Comparison of ENCODE assay signal across 10 cellular contexts in genomic region chr21:26801524-26801923, GRCh38. TPM values are rescaled to one million over a fixed set of nuclear protein-coding genes. Genes with fewer than 3 reads are reported as not detected.
DNase-seq lines count a peak whose midpoint lies in the region; ATAC-seq and TF ChIP-seq lines count a peak whose summit lies in the region.
"Had no signal": no experiment of that assay in that cellular context is flagged by ENCODE, and none has a peak within 500 bp of the region (broad histone marks: within the 10 kb centered on the region; RNA-seq: fewer than 3 reads in every experiment).

No MANE protein-coding gene starts in this region.

- no peak overlapping the region for H2BK5ac ChIP-seq in trophoblast cell (ENCODE audit: low read depth, low read length, poor library complexity)

- no peak overlapping the region for H3K23ac ChIP-seq in trophoblast cell (ENCODE audit: low read length)

- no peak overlapping the region for H2AK5ac ChIP-seq in trophoblast cell (ENCODE audit: low read length)

- H3K27me3 ChIP-seq in SJCRH30 (no peaks in the 10 kb centered on the region), trophoblast cell (ENCODE audit: insufficient read depth, low read length) (no peaks in the 10 kb centered on the region)

- H4K12ac ChIP-seq in trophoblast cell (ENCODE audit: low read depth, low read length) = no peak overlapping the region

- H3K4me1 ChIP-seq in SJCRH30 (peaks cover 58% of the 10 kb centered on the region), trophoblast cell (ENCODE audit: control insufficient read depth in 1 of 2, insufficient read depth in 2 of 2, low read length in 2 of 2) (no peaks in the 10 kb centered on the region)

- H3K36me3 ChIP-seq in SJCRH30 (0 out of 2 replicates have a peak, but pooled peaks cover under 1% of the 10 kb centered on the region), trophoblast cell (ENCODE audit: control insufficient read depth in 1 of 2, insufficient read depth in 2 of 2, low read length in 2 of 2) (no peaks in the 10 kb centered on the region)

- no peak overlapping the region for H4K91ac ChIP-seq in trophoblast cell (ENCODE audit: low read depth, low read length)

- H3K4me2 ChIP-seq in trophoblast cell (ENCODE audit: low read length) = no peak overlapping the region

- H3K9me3 ChIP-seq in SJCRH30 (replicated peaks) (peaks cover 5% of the 10 kb centered on the region; the same call in 1 of the 2 replicates), trophoblast cell (ENCODE audit: insufficient read depth, low read depth, low read length) (no peaks in the 10 kb centered on the region)

- H3K27ac ChIP-seq in SJCRH30 (peak overlapping the region; percentile 93), trophoblast cell (ENCODE audit: low read depth, low read length) (no peak overlapping the region)

- ATAC-seq in GM19023 (IDR thresholded peaks at IDR 0.05; ENCODE audit: unreplicated experiment) = no peak
- ATAC-seq in HG02678 (IDR thresholded peaks at IDR 0.05; ENCODE audit: unreplicated experiment) = no peak

- H3K79me1 ChIP-seq in trophoblast cell (ENCODE audit: low read length) = no peaks in the 10 kb centered on the region

- H4K8ac ChIP-seq in trophoblast cell (ENCODE audit: low read depth, low read length) = no peak overlapping the region

- H3K4me3 ChIP-seq in SJCRH30 = no peak overlapping the region
- H3K4me3 ChIP-seq in fibroblast of villous mesenchyme (ENCODE audit: low read depth, low read length) = no peak overlapping the region
- H3K4me3 ChIP-seq in trophoblast cell (ENCODE audit: low read depth, low read length) = no peak overlapping the region

- no peak overlapping the region for H2BK12ac ChIP-seq in trophoblast cell (ENCODE audit: low read length)

- DNase-seq in AG08396 (ENCODE audit: low spot score) (peak; percentile 15), SJCRH30 (peak in 1 of 2 experiments; percentile 79), fibroblast of villous mesenchyme (ENCODE audit: low read depth) (peak; percentile 97), trophoblast cell (peak; percentile 50 to 92), NCI-H1694 treated with DMSO at 0.1 percent for 48 hours (lab: John Stamatoyannopoulos, UW) (no peak), GM13977 (ENCODE audit: low spot score) (no peak)
- DNase-seq: NCI-H2171 treated with DMSO at 0.1 percent for 48 hours had no signal

- no peak overlapping the region for H3K9ac ChIP-seq in trophoblast cell (ENCODE audit: low read length)

- in situ Hi-C loops in GM13977 (cut with MboI; ENCODE audit: low pct_unique_long_range_greater_than_20kb, low sequenced_read_pairs, unreplicated experiment) = no loop called here

- no peak overlapping the region for H3K18ac ChIP-seq in trophoblast cell (ENCODE audit: low read length)

- no CpG with 5 or more reads among the region's 1 CpG for WGBS in trophoblast cell (ENCODE audit: extremely low coverage, insufficient coverage, insufficient read length)

- no peak overlapping the region for H2AFZ ChIP-seq in trophoblast cell (ENCODE audit: insufficient read depth, low read length, poor library complexity)

- H3K79me2 ChIP-seq in trophoblast cell (ENCODE audit: control insufficient read depth, insufficient read depth, low read length, poor library complexity) = no peaks in the 10 kb centered on the region

- TF ChIP-seq CTCF in fibroblast of villous mesenchyme (IDR thresholded peaks at IDR 0.05; ENCODE audit: insufficient read depth, low read depth, low read length) (no peak), GM13977 (IDR thresholded peaks at IDR 0.05; ENCODE audit: extremely low read depth, insufficient read depth, missing control alignments) (no peak)

- no peak overlapping the region for H3K4ac ChIP-seq in trophoblast cell (ENCODE audit: low read depth, low read length)

- no peak overlapping the region for H3K14ac ChIP-seq in trophoblast cell (ENCODE audit: low read length)

- no peak overlapping the region for H2BK120ac ChIP-seq in trophoblast cell (ENCODE audit: insufficient read depth, low read length, poor library complexity)

RNA-seq across cellular contexts. Expression of gene ADAMTS1, which starts 43.7 kb away (rescaled TPM):
- total RNA-seq in SJCRH30 (2014; rRNA removed; shearing (Covaris generic)) = 188 and 220 TPM in 2 replicates
- total RNA-seq in fibroblast of villous mesenchyme = 177 and 589 TPM in 2 replicates
- 189 and 201 TPM in 2 replicates for polyA plus RNA-seq in trophoblast cell (2013)
- polyA plus RNA-seq: CD14-positive monocyte had no signal

Comparison
In these comparisons a context has a peak if more than half of its experiments do, and no peak if none do; other contexts are left out.
1. DNase-seq: peak in AG08396 (single experiment), fibroblast of villous mesenchyme (single experiment) and trophoblast cell (2 of 2); none in NCI-H1694 treated with DMSO at 0.1 percent for 48 hours (single experiment) and GM13977 (single experiment).